8 cellular contexts compared by ENCODE assay signal in the genomic region with DNA sequence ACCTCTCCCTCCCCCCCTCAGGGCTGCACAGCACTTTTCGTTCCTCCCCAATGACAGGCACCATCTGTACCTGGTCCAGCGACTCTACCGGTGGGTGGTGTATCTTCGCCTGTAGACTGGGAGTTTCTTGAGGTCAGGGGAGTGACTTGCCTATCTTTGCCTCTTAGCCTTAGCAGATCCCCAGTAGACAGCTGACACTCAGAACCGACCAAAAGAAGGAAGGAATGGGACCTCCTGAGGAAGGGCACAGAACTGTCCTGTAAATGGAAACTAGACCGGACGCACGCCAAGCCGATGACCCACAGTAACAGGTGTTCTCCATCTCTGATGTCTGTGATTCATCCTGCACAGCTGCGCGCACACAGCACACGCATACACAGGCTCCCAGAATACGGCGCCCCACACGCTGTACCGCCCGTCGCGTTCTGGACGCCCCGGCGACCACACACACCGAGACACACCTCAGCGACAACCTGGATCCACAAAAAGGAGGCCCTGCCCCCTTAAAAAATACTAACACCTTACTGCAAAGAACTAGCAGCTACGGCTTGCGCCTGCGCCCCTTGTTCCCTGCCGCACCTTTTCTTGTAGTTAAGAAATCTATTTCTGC. TPM values are rescaled to one million over a fixed set of nuclear protein-coding genes. Genes with fewer than 3 reads are reported as not detected.
A peak's percentile ranks its signal among the peaks of the same experiment; 100 is the strongest.
DNase-seq lines count a peak whose midpoint lies in the region; ATAC-seq, FAIRE-seq and TF ChIP-seq lines count a peak whose summit lies in the region.

No MANE protein-coding gene starts in this region.

- H3K9me3 Mint-ChIP-seq in T-helper 1 cell treated with Interleukin-12 subunit alpha and Interleukin-12 subunit beta and Interleukin-4 antibody, amounts not matched to agents 30 μg/mL and 1 μg/mL, for 36 hours, result no peaks in the 10 kb centered on the region

- peak overlapping the region; percentile 82 for H3K27ac Mint-ChIP-seq in T-helper 1 cell treated with Interleukin-12 subunit alpha and Interleukin-12 subunit beta and Interleukin-4 antibody, amounts not matched to agents 30 μg/mL and 1 μg/mL, for 36 hours

- H3K4me2 ChIP-seq in mammary epithelial cell (ENCODE audit: insufficient read depth, low read depth, low read length), result peak overlapping the region; percentile 87

- H3K27me3 ChIP-seq in mammary epithelial cell (ENCODE audit: insufficient read depth, low read length), result no peaks in the 10 kb centered on the region

- peak overlapping the region; percentile 92 for H3K4me3 Mint-ChIP-seq in T-helper 1 cell treated with Interleukin-12 subunit alpha and Interleukin-12 subunit beta and Interleukin-4 antibody, amounts not matched to agents 30 μg/mL and 1 μg/mL, for 36 hours

- no peaks in the 10 kb centered on the region for H4K20me1 ChIP-seq in mammary epithelial cell (ENCODE audit: insufficient read depth, low read length)

- ATAC-seq in GM21528 (IDR thresholded peaks at IDR 0.05; ENCODE audit: low FRiP score, unreplicated experiment), result peak; percentile 51

- no peaks in the 10 kb centered on the region for H3K9me3 ChIP-seq in ES-I3 (ENCODE audit: control insufficient read depth, insufficient read depth, low read length)
- peaks cover 2% of the 10 kb centered on the region for H3K9me3 ChIP-seq in mammary epithelial cell (replicated peaks; ENCODE audit: insufficient read depth, low read length)

- peaks cover 23% of the 10 kb centered on the region for H3K4me1 ChIP-seq in ES-I3 (ENCODE audit: insufficient read depth, low read length)
- peaks cover 25% of the 10 kb centered on the region for H3K4me1 ChIP-seq in mammary epithelial cell (ENCODE audit: insufficient read depth, low read length)

- H3K79me2 ChIP-seq in mammary epithelial cell (ENCODE audit: insufficient read depth, low read length), result peaks cover 6% of the 10 kb centered on the region

- peak overlapping the region; percentile 88 for H3K9ac ChIP-seq in ES-I3 (ENCODE audit: low read depth, low read length)
- no peak overlapping the region for H3K9ac ChIP-seq in mammary epithelial cell (ENCODE audit: insufficient read depth, low read length)

- CTCF ChIA-PET in mammary epithelial cell (lab: Charles Lee; ENCODE audit: low non-redundant PET), result interaction anchor here (0.6 to 0.7 kb wide), 3 partner anchors 16 to 177 kb away, joined by 5 to 7 read pairs (median 5); no protein-coding TSS in a partner anchor

- in situ Hi-C loops in mammary epithelial cell (cut with MboI; ENCODE audit: low sequenced_read_pairs in 2 of 2), result no loop called here

- intact Hi-C loops in mammary epithelial cell (cut with micrococcal nuclease), result loop anchor here (5.0 kb wide), 2 partner anchors 71 to 166 kb away; a partner anchor contains a TSS

- DNase-seq in HuH-7.5 (ENCODE audit: low spot score) (peak; percentile 45), mammary epithelial cell (peak; percentile 64), kidney tubule cell (ENCODE audit: low spot score) (peak; percentile 91), D721Med (ENCODE audit: insufficient read length, low spot score) (no peak)
- DNase-seq in stimulated activated CD4-positive, alpha-beta T cell treated with anti-CD3 and anti-CD28 coated beads, Interleukin-4, amount 100 ng/mL, for 1 hour, result peak; percentile 49

- WGBS in mammary epithelial cell (ENCODE audit: low coverage, missing lambda C conversion rate), result 1% methylated on average over 17 of the region's 28 CpGs

- TF ChIP-seq CTCF in mammary epithelial cell (conservative IDR thresholded peaks at IDR 0.05 in 1 of 2, IDR thresholded peaks at IDR 0.05 in 1 of 2; ENCODE audit: extremely low read depth in 1 of 2, insufficient read depth in 1 of 2, low read depth in 1 of 2, low read length in 2 of 2) (no peak), D721Med (IDR thresholded peaks at IDR 0.05; ENCODE audit: insufficient read depth, missing control alignments) (no peak)

- BruUV-seq in mammary epithelial cell (replicated peaks; lab: Mats Ljungman, UMichigan), result no TSS peak

- peaks cover 4% of the 10 kb centered on the region for H3K27me3 Mint-ChIP-seq in T-helper 1 cell treated with Interleukin-12 subunit alpha and Interleukin-12 subunit beta and Interleukin-4 antibody, amounts not matched to agents 30 μg/mL and 1 μg/mL, for 36 hours (ENCODE audit: low read depth)

- H3K27ac ChIP-seq in mammary epithelial cell (ENCODE audit: insufficient read depth, low read depth, low read length), result no peak overlapping the region

- H3K36me3 ChIP-seq in ES-I3 (ENCODE audit: insufficient read depth, low read length), result no peaks in the 10 kb centered on the region
- no peaks in the 10 kb centered on the region for H3K36me3 ChIP-seq in mammary epithelial cell (ENCODE audit: insufficient read depth, low read length)

- peak overlapping the region; percentile 93 for H2AFZ ChIP-seq in mammary epithelial cell (ENCODE audit: low read depth, low read length)

- dilution Hi-C loops in mammary epithelial cell (cut with HindIII; ENCODE audit: low sequenced_read_pairs), result no loop called here

- H3K36me3 Mint-ChIP-seq in T-helper 1 cell treated with Interleukin-12 subunit alpha and Interleukin-12 subunit beta and Interleukin-4 antibody, amounts not matched to agents 30 μg/mL and 1 μg/mL, for 36 hours (ENCODE audit: low read depth), result peaks cover 8% of the 10 kb centered on the region

- H3K4me3 ChIP-seq in mammary epithelial cell (replicated peaks in 1 of 3; ENCODE audit: insufficient read depth in 1 of 3, low read depth in 2 of 3, low read length in 3 of 3), result peak overlapping the region; percentile 37 to 73 (median 70)

- FAIRE-seq in D721Med (lab: Jason Lieb, UNC), result no peak

- peaks cover 40% of the 10 kb centered on the region for H3K4me1 Mint-ChIP-seq in T-helper 1 cell treated with Interleukin-12 subunit alpha and Interleukin-12 subunit beta and Interleukin-4 antibody, amounts not matched to agents 30 μg/mL and 1 μg/mL, for 36 hours (ENCODE audit: low read depth)

RNA-seq across cellular contexts. Expression of a gene that starts 0.7 kb away (rescaled TPM):
- 1 to 10 TPM; 2.5 to 3.3 TPM for total RNA-seq in mammary epithelial cell
- polyA plus RNA-seq in mammary epithelial cell, result 5.2 TPM
- 10.4 TPM for polyA minus RNA-seq in mammary epithelial cell

RNA-seq across cellular contexts. Expression of a gene that starts 40.6 kb away (rescaled TPM):
- 10 to 100 TPM; 28.8 to 40.0 TPM for total RNA-seq in mammary epithelial cell
- polyA plus RNA-seq in mammary epithelial cell, result 31.6 TPM
- polyA minus RNA-seq in mammary epithelial cell, result 4.9 TPM
